16 cellular contexts compared by ENCODE assay signal in the genomic region with DNA sequence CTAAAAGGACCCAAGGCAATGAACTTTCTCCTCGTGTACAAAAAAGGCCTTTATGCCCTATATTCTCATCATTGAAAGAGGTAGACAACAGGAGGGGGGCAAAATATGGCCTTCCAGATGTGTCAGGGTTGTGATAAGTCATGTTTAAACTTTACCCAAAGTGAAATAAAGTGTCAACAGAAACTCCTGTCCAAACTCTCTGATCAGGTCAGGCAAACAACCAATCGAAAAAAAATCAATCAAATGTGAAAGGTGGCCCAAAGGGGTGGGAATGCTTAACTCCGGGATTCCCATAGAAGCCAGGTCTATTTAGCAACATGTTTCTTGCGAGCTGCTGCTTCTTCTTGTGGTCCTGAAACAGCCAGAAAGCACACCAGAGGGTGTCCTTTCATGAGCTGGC. TPM values are rescaled to one million over a fixed set of nuclear protein-coding genes. Genes with fewer than 3 reads are reported as not detected.
DNase-seq lines count a peak whose midpoint lies in the region; ATAC-seq and TF ChIP-seq lines count a peak whose summit lies in the region.
"Had no signal": no experiment of that assay in that cellular context is flagged by ENCODE, and none has a peak within 500 bp of the region (broad histone marks: within the 10 kb centered on the region; RNA-seq: fewer than 3 reads in every experiment).

No MANE protein-coding gene starts in this region.

- intact Hi-C loops in body of pancreas (cut with DNase I): no loop called here

- peaks cover 4% of the 10 kb centered on the region for H3K36me3 Mint-ChIP-seq in progenitor cell of endocrine pancreas (ENCODE audit: insufficient read depth)
- no peaks in the 10 kb centered on the region for H3K36me3 Mint-ChIP-seq in T-helper 17 cell (ENCODE audit: low read depth)
- H3K36me3 Mint-ChIP-seq: CD8-positive, alpha-beta T cell had no signal

- ATAC-seq in body of pancreas: no peak
- ATAC-seq in T-helper 17 cell: no peak
- ATAC-seq: CD8-positive, alpha-beta T cell had no signal

- no peak for TF ChIP-seq POLR2A in body of pancreas (IDR thresholded peaks at IDR 0.05)

- TF ChIP-seq CTCF in body of pancreas (IDR thresholded peaks at IDR 0.05) (no peak), progenitor cell of endocrine pancreas (IDR thresholded peaks at IDR 0.05; ENCODE audit: unreplicated experiment) (no peak)

- H3K27me3 ChIP-seq in body of pancreas: no peaks in the 10 kb centered on the region
- H3K27me3 ChIP-seq: BLaER1 treated with 17β-estradiol and CSF1 and Interleukin-3, amounts not matched to agents 10 nM and 100 nM had no signal

- H3K4me1 Mint-ChIP-seq in progenitor cell of endocrine pancreas (ENCODE audit: low read depth): peaks cover 58% of the 10 kb centered on the region
- H3K4me1 Mint-ChIP-seq in T-helper 17 cell: no peaks in the 10 kb centered on the region
- H3K4me1 Mint-ChIP-seq: B cell had no signal

- H3K4me3 ChIP-seq in body of pancreas: no peak overlapping the region
- H3K4me3 ChIP-seq: BLaER1 treated with 17β-estradiol and CSF1 and Interleukin-3, amounts not matched to agents 10 nM and 100 nM had no signal

- 21 to 27% methylated on average over 4 of the region's 4 CpGs for WGBS in body of pancreas, 2 donors

- peaks cover 2% of the 10 kb centered on the region for H3K9me3 Mint-ChIP-seq in progenitor cell of endocrine pancreas (ENCODE audit: low read depth)
- H3K9me3 Mint-ChIP-seq: CD4-positive, alpha-beta T cell; CD8-positive, alpha-beta T cell had no signal

- H3K4me3 Mint-ChIP-seq in progenitor cell of endocrine pancreas (ENCODE audit: low read depth) (peak overlapping the region; percentile 38), T-helper 17 cell (no peak overlapping the region)
- H3K4me3 Mint-ChIP-seq: B cell; CD4-positive, alpha-beta T cell; CD8-positive, alpha-beta T cell had no signal

- H3K4me1 ChIP-seq in body of pancreas: peaks cover 25% of the 10 kb centered on the region

- peak overlapping the region in 3 of 4 donors; percentile 8 to 46 (median 39) for H3K27ac ChIP-seq in body of pancreas
- H3K27ac ChIP-seq: BLaER1 treated with 17β-estradiol and CSF1 and Interleukin-3, amounts not matched to agents 10 nM and 100 nM; C4-2B had no signal

- no peak for DNase-seq in body of pancreas
- DNase-seq in progenitor cell of endocrine pancreas (ENCODE audit: low spot score, unreplicated experiment): no peak
- no peak for DNase-seq in anterior cingulate cortex (lab: John Stamatoyannopoulos, UW)
- no peak for DNase-seq in T-helper 17 cell
- no peak for DNase-seq in GM19240 (ENCODE audit: insufficient read length, low spot score)
- DNase-seq: 8988T; AML-193; Caco-2; Calu3; CD4-positive, alpha-beta T cell; CD8-positive, alpha-beta T cell; DMS79 treated with DMSO at 0.1 percent for 48 hours; GF-D8 had no signal

- no peaks in the 10 kb centered on the region for H3K36me3 ChIP-seq in body of pancreas (replicated peaks in 1 of 2; ENCODE audit: insufficient read depth in 1 of 2, low read depth in 2 of 2)
- H3K36me3 ChIP-seq: BLaER1 treated with 17β-estradiol and CSF1 and Interleukin-3, amounts not matched to agents 10 nM and 100 nM had no signal

- H3K27ac Mint-ChIP-seq in progenitor cell of endocrine pancreas: peak overlapping the region; percentile 78
- no peak overlapping the region for H3K27ac Mint-ChIP-seq in T-helper 17 cell
- H3K27ac Mint-ChIP-seq: B cell; CD4-positive, alpha-beta T cell; CD8-positive, alpha-beta T cell had no signal

- H3K27me3 Mint-ChIP-seq in progenitor cell of endocrine pancreas (peaks cover under 1% of the 10 kb centered on the region), T-helper 17 cell (no peaks in the 10 kb centered on the region)
- H3K27me3 Mint-ChIP-seq: B cell; CD4-positive, alpha-beta T cell had no signal

- no peaks in the 10 kb centered on the region for H3K9me3 ChIP-seq in body of pancreas
- H3K9me3 ChIP-seq in T-helper 17 cell (ENCODE audit: control insufficient read depth, low read length, poor library complexity, severe bottlenecking): peaks cover 3% of the 10 kb centered on the region
- H3K9me3 ChIP-seq: Caco-2 had no signal

RNA-seq across cellular contexts. Expression of a gene that starts 49.5 kb away (rescaled TPM):
- total RNA-seq in body of pancreas (10 to 100 TPM; 35.8 to 47.5 TPM), progenitor cell of endocrine pancreas (190 and 219 TPM in 2 replicates), T-helper 17 cell (not detected)
- total RNA-seq: B cell; CD4-positive, alpha-beta T cell; CD8-positive, alpha-beta T cell had no signal

Comparison
In these comparisons a context has a peak if more than half of its experiments do, and no peak if none do; other contexts are left out.
1. RNA of a gene that starts 49.5 kb away (total RNA-seq): 190 to 219 TPM in progenitor cell of endocrine pancreas and 35.8 to 47.5 TPM in body of pancreas; not detected in T-helper 17 cell; every median in the first group is over 10 times any median in the second.